1 cellular context compared by ENCODE assay signal in the genomic region with DNA sequence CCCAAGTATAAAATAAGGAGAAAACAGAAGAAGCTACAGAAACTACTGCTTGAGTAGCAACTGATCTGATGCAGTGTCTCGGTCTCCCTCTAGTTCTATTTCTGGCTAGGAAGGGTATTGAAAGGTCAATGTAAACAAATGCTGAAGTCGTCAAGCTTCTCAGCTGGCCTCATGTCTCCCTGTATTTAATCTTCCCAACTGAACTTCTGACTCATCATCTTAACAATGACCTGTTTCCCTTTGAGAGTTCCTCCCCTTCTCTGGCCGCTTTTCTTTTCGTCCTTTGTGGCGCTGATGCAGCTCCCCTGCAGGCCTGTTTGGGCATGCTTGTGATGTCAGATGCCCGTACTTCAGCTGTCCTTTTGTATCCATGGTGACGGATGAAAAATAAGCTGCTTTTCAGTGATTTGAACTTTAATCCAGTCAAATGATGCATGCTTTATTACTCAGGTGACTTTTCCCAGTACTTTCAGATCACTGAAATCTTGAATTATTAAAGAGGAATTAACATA.
A peak's percentile ranks its signal among the peaks of the same experiment; 100 is the strongest.
TF ChIP-seq lines count a peak whose summit lies in the region.

No MANE protein-coding gene starts in this region.

TF ChIP-seq in HepG2, 621 proteins besides CTCF, POLR2A, EP300 and RAD21:
- TF ChIP-seq ZNF644 (CRISPR knock-in tag; IDR thresholded peaks at IDR 0.05; ENCODE audit: low read depth) = no peak
- TF ChIP-seq, protein P1, sequence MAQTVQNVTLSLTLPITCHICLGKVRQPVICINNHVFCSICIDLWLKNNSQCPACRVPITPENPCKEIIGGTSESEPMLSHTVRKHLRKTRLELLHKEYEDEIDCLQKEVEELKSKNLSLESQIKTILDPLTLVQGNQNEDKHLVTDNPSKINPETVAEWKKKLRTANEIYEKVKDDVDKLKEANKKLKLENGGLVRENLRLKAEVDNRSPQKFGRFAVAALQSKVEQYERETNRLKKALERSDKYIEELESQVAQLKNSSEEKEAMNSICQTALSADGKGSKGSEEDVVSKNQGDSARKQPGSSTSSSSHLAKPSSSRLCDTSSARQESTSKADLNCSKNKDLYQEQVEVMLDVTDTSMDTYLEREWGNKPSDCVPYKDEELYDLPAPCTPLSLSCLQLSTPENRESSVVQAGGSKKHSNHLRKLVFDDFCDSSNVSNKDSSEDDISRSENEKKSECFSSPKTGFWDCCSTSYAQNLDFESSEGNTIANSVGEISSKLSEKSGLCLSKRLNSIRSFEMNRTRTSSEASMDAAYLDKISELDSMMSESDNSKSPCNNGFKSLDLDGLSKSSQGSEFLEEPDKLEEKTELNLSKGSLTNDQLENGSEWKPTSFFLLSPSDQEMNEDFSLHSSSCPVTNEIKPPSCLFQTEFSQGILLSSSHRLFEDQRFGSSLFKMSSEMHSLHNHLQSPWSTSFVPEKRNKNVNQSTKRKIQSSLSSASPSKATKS (CRISPR knock-in tag; IDR thresholded peaks at IDR 0.05) = no peak
- peak; percentile 13; the same call in 1 of the 2 replicates for TF ChIP-seq FOSL2 (CRISPR knock-in tag; IDR thresholded peaks at IDR 0.05)
- no peak for TF ChIP-seq CBX2 (IDR thresholded peaks at IDR 0.05; ENCODE audit: low read depth, low read length)
- TF ChIP-seq CBX2 (CRISPR knock-in tag; IDR thresholded peaks at IDR 0.05; ENCODE audit: low read depth) = no peak
- 0 out of 2 replicates have a peak, but pooled peaks have one; percentile 21 for TF ChIP-seq ZMYM4 (CRISPR knock-in tag; IDR thresholded peaks at IDR 0.05)
- TF ChIP-seq, protein P2, sequence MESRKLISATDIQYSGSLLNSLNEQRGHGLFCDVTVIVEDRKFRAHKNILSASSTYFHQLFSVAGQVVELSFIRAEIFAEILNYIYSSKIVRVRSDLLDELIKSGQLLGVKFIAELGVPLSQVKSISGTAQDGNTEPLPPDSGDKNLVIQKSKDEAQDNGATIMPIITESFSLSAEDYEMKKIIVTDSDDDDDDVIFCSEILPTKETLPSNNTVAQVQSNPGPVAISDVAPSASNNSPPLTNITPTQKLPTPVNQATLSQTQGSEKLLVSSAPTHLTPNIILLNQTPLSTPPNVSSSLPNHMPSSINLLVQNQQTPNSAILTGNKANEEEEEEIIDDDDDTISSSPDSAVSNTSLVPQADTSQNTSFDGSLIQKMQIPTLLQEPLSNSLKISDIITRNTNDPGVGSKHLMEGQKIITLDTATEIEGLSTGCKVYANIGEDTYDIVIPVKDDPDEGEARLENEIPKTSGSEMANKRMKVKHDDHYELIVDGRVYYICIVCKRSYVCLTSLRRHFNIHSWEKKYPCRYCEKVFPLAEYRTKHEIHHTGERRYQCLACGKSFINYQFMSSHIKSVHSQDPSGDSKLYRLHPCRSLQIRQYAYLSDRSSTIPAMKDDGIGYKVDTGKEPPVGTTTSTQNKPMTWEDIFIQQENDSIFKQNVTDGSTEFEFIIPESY (CRISPR knock-in tag; IDR thresholded peaks at IDR 0.05) = peak; percentile 80; the same call in 1 of the 2 replicates
TF ChIP-seq in HepG2: peak in this region for 3.
